Comparison of ENCODE assay signal across 1 cellular context in genomic region chr4:88087004-88087403, GRCh38.
TF ChIP-seq lines count a peak whose summit lies in the region.

No MANE protein-coding gene starts in this region.

TF ChIP-seq in HepG2, 621 proteins besides CTCF, POLR2A, EP300 and RAD21 (continued from another document):
- TF ChIP-seq, protein P1, sequence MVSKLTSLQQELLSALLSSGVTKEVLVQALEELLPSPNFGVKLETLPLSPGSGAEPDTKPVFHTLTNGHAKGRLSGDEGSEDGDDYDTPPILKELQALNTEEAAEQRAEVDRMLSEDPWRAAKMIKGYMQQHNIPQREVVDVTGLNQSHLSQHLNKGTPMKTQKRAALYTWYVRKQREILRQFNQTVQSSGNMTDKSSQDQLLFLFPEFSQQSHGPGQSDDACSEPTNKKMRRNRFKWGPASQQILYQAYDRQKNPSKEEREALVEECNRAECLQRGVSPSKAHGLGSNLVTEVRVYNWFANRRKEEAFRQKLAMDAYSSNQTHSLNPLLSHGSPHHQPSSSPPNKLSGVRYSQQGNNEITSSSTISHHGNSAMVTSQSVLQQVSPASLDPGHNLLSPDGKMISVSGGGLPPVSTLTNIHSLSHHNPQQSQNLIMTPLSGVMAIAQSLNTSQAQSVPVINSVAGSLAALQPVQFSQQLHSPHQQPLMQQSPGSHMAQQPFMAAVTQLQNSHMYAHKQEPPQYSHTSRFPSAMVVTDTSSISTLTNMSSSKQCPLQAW (CRISPR knock-in tag; IDR thresholded peaks at IDR 0.05): 0 out of 2 replicates have a peak, but pooled peaks have one; percentile 20
TF ChIP-seq in HepG2: peak in this region for 27.
